1 cellular context compared by ENCODE assay signal in the genomic region with DNA sequence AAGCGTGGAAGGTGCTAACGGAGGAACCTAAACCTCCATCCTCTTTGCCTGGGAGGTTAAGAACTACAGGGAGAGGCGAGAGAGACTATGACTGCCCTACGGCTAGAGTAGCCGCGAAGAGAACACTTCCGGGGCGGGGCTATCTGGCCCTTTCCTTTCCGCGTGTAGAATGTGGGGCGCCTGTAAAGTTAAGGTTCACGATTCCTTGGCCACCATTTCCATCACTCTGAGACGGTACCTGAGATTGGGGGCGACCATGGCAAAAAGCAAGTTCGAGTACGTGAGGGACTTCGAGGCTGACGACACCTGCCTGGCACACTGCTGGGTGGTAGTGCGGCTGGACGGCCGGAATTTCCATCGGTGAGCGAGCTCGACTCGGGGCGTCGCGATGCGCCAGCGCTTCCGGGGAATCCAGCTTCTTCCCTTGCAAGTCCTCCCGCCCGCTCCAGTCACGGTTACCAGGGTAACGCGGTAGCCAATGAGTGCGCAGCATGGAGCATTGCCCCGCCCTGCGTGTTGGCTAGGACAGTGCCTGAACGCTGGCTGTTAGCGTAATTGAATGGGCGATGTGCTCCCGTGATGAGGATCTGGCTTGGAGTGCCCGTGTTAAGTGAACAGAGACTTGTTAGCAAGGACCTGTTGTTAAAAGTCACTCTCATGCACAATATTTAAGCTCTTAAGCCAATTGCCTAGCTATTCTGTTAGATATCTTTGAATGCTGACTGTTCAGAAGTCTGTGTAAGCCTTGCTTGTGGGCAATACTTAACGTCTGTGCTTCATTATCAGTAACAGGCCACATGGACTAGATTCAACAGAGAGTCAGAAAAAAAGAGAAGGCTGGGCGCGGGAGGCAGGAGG.
TF ChIP-seq lines count a peak whose summit lies in the region.

Gene THG1L (plus strand): TSS at position 149 of the 858 bp plus-strand sequence. CDS start 21 bp downstream, at position 170.

TF ChIP-seq in A549, 52 proteins besides CTCF, POLR2A, EP300 and RAD21 (continued from another document):
- TF ChIP-seq KDM1A (IDR thresholded peaks at IDR 0.05; ENCODE audit: low read depth) (no peak), HEYL (CRISPR knock-in tag; IDR thresholded peaks at IDR 0.05) (no peak), RFX5 (IDR thresholded peaks at IDR 0.05) (no peak), ESRRA (IDR thresholded peaks at IDR 0.05; ENCODE audit: borderline replicate concordance, low read length) (no peak), BCL3 (IDR thresholded peaks at IDR 0.05) (peak; percentile 88; the same call in 2 of the 3 replicates), HOXA7 (CRISPR knock-in tag; IDR thresholded peaks at IDR 0.05) (no peak), ZNF302 (CRISPR knock-in tag; IDR thresholded peaks at IDR 0.05) (no peak), CHD2 (IDR thresholded peaks at IDR 0.05; ENCODE audit: low read length, partially characterized antibody) (no peak), BHLHE40 (IDR thresholded peaks at IDR 0.05; ENCODE audit: low read depth, low read length) (no peak), JUN (IDR thresholded peaks at IDR 0.05) (peak; percentile 92 to 96), TP53 (CRISPR knock-in tag; IDR thresholded peaks at IDR 0.05) (no peak), MAX (IDR thresholded peaks at IDR 0.05) (peak; percentile 90), CBX2 (IDR thresholded peaks at IDR 0.05; ENCODE audit: borderline replicate concordance, low read depth) (no peak), MAFK (IDR thresholded peaks at IDR 0.05; ENCODE audit: partially characterized antibody) (peak; percentile 24), CHD4 (IDR thresholded peaks at IDR 0.05; ENCODE audit: borderline replicate concordance) (no peak), HDAC2 (IDR thresholded peaks at IDR 0.05) (no peak), FOSB (CRISPR knock-in tag; IDR thresholded peaks at IDR 0.05) (0 out of 2 replicates have a peak, but pooled peaks have one; percentile 19), NFE2L2 (conservative IDR thresholded peaks at IDR 0.05; ENCODE audit: low read length) (no peak), FOXS1 (CRISPR knock-in tag; IDR thresholded peaks at IDR 0.05) (no peak), HMGXB4 (CRISPR knock-in tag; IDR thresholded peaks at IDR 0.05; ENCODE audit: borderline replicate concordance) (no peak; the same call in 1 of the 2 replicates), ATOH8 (CRISPR knock-in tag; IDR thresholded peaks at IDR 0.05; ENCODE audit: low read depth) (no peak)
